ENCODE assay signal across 26 cellular contexts in the genomic region with DNA sequence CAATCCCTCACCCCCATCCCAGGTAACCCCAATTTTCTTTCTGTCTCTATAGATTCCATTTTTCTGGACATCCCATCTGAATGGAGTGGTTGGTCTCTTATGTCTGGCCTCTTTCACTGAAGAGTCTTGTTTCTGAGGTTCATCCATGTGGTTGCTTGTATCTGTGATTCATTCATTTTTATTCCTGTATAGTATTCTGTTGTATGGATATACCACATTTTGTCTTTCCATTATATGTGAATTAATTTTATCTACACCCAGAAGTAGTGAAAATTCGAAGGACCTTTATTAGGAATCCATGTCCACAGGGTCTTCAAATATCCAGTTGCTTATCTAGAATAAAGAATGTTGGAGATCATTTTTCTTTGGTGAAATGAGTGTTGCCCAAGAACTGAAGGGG.
"Had no signal": no experiment of that assay in that cellular context is flagged by ENCODE, and none has a peak within 500 bp of the region (broad histone marks: within the 10 kb centered on the region; RNA-seq: fewer than 3 reads in every experiment).

No MANE protein-coding gene starts in this region.

- H3K9me3 ChIP-seq: stomach, testis, thoracic aorta, thyroid gland, tibial artery, tibial nerve, transverse colon, upper lobe of left lung, upper lobe of right lung, uterus, vagina had no signal

- H3K4me1 ChIP-seq: suprapubic skin, tibial artery, tibial nerve, transverse colon, upper lobe of left lung, upper lobe of right lung, uterus, vagina had no signal

- DNase-seq: stimulated activated CD4-positive, alpha-beta T cell treated with anti-CD3 and anti-CD28 coated beads, Interleukin-2, amount 100 ng/mL, for 48 hours; stimulated activated CD4-positive, alpha-beta T cell treated with anti-CD3 and anti-CD28 coated beads, Interleukin-4, amount 100 ng/mL, for 1 hour; stimulated activated CD4-positive, alpha-beta T cell treated with anti-CD3 and anti-CD28 coated beads, Interleukin-4, amount 100 ng/mL, for 24 hours; stimulated activated CD4-positive, alpha-beta T cell treated with anti-CD3 and anti-CD28 coated beads, Interleukin-4, amount 100 ng/mL, for 4 hours; stimulated activated CD8-positive, alpha-beta memory T cell treated with anti-CD3 and anti-CD28 coated beads, Interleukin-4, amount 100 ng/mL, for 48 hours; stimulated activated naive B cell treated with anti-CD40 and anti-IgM and Interleukin-4, amounts not matched to agents 10 μg/mL and 1 μg/mL and 100 μg/mL, for 72 hours; stimulated activated naive CD4-positive, alpha-beta T cell; stimulated activated naive CD4-positive, alpha-beta T cell treated with Interleukin-2 at 50 U/mL for 16 hours; stimulated activated naive CD8-positive, alpha-beta T cell treated with anti-CD3 and anti-CD28 coated beads, Interleukin-15, amount 100 ng/mL, for 72 hours; stimulated activated naive CD8-positive, alpha-beta T cell treated with anti-CD3 and anti-CD28 coated beads, Interleukin-15, Interleukin-2, amounts not matched to agents 100 U/mL and 50 U/mL, for 24 hours; stomach; substantia nigra; testis; thyroid gland; tibial artery; transverse colon; trophoblast cell; upper lobe of left lung; upper lobe of right lung; uterus had no signal

- H3K27ac ChIP-seq: stomach, suprapubic skin, testis, thoracic aorta, thyroid gland, tibial artery, tibial nerve, transverse colon, upper lobe of left lung, upper lobe of right lung, uterus, vagina had no signal

- ATAC-seq: stimulated activated effector memory CD8-positive, alpha-beta T cell treated with anti-CD3 and anti-CD28 coated beads, Interleukin-12 subunit alpha, Interleukin-12 subunit beta, amount 100 ng/mL, for 72 hours; stimulated activated memory B cell treated with anti-CD40 and anti-IgM and Interleukin-4, amounts not matched to agents 10 μg/mL and 1 μg/mL and 100 μg/mL, for 72 hours; stimulated activated naive B cell treated with anti-CD40 and anti-IgM and Interleukin-4, amounts not matched to agents 10 μg/mL and 1 μg/mL and 100 μg/mL, for 72 hours; stimulated activated naive CD8-positive, alpha-beta T cell treated with anti-CD3 and anti-CD28 coated beads, Interleukin-15, amount 100 ng/mL, for 72 hours; stimulated activated naive CD8-positive, alpha-beta T cell treated with anti-CD3 and anti-CD28 coated beads, Interleukin-15, Interleukin-2, amounts not matched to agents 100 U/mL and 50 U/mL, for 24 hours; upper lobe of right lung had no signal

- H3K36me3 ChIP-seq: stomach, suprapubic skin, thoracic aorta, thyroid gland, tibial artery, tibial nerve, transverse colon, upper lobe of left lung, upper lobe of right lung, uterus, vagina had no signal

- H3K27me3 ChIP-seq: testis, tibial nerve, uterus, vagina had no signal

- H3K4me3 ChIP-seq: stomach, suprapubic skin, testis, thoracic aorta, thyroid gland, tibial artery, tibial nerve, transverse colon, upper lobe of left lung, upper lobe of right lung, uterus, vagina had no signal
